In the genomic region with DNA sequence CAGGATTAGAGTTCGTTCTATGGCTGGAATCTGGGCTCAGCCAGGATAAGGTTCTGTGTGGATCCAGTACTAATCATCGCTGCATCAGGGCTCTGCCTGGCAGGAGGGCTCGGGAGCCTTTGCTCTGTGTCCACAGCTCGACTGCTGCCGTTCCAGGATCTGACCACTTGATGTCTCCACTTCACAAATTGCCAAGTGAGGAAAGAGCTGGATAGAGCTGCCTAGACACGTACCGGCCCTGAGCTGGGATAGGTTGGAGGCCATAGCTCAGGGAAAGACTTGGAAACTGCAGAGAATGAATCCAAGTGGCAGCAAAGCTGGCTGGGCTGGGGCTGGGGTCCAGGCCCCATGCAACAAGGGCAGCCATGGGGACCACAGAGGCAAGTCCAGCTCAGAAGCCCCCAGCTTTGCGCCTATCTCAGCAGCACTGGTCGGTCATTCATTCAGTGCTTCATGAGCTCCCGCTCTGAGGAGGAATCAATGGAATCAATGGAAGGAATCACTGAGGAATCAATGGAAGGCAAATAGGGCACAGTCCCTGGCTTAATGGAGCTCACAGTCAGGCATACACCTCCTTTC, we compare ENCODE assay signal across 8 cellular contexts. TPM values are rescaled to one million over a fixed set of nuclear protein-coding genes. Genes with fewer than 3 reads are reported as not detected.
DNase-seq lines count a peak whose midpoint lies in the region; ATAC-seq, FAIRE-seq and TF ChIP-seq lines count a peak whose summit lies in the region.

No MANE protein-coding gene starts in this region.

- TF ChIP-seq CTCF in D721Med (IDR thresholded peaks at IDR 0.05; ENCODE audit: insufficient read depth, missing control alignments) (peak; percentile 76), epithelial cell of proximal tubule (conservative IDR thresholded peaks at IDR 0.05; ENCODE audit: low read depth, low read length) (peak; percentile 90)

- H3K27me3 ChIP-seq in naive thymus-derived CD4-positive, alpha-beta T cell (ENCODE audit: control insufficient read depth in 2 of 2, insufficient read depth in 2 of 2, low read length in 2 of 2), result no peaks in the 10 kb centered on the region

- no peaks in the 10 kb centered on the region for H3K9me3 Mint-ChIP-seq in naive thymus-derived CD4-positive, alpha-beta T cell
- peaks cover 2 to 4% of the 10 kb centered on the region in 2 donors for H3K9me3 Mint-ChIP-seq in stimulated activated naive B cell treated with anti-CD40 and anti-IgM and Interleukin-4, amounts not matched to agents 10 μg/mL and 1 μg/mL and 100 μg/mL, for 72 hours

- no peak overlapping the region for H3K4me3 ChIP-seq in epithelial cell of proximal tubule (ENCODE audit: low read depth, low read length)
- no peak overlapping the region for H3K4me3 ChIP-seq in naive thymus-derived CD4-positive, alpha-beta T cell (ENCODE audit: low read length)

- no peak for TF ChIP-seq EP300 in Ishikawa (IDR thresholded peaks at IDR 0.05; ENCODE audit: borderline replicate concordance)

- H3K36me3 ChIP-seq in naive thymus-derived CD4-positive, alpha-beta T cell (ENCODE audit: control insufficient read depth in 2 of 3, insufficient read depth in 3 of 3, low read length in 3 of 3), result no peaks in the 10 kb centered on the region

- H3K27me3 Mint-ChIP-seq in naive thymus-derived CD4-positive, alpha-beta T cell, result no peaks in the 10 kb centered on the region
- no peaks in the 10 kb centered on the region for H3K27me3 Mint-ChIP-seq in stimulated activated naive B cell treated with anti-CD40 and anti-IgM and Interleukin-4, amounts not matched to agents 10 μg/mL and 1 μg/mL and 100 μg/mL, for 72 hours

- peak; percentile 47 for ATAC-seq in GM21528 (IDR thresholded peaks at IDR 0.05; ENCODE audit: low FRiP score, unreplicated experiment)
- ATAC-seq in naive thymus-derived CD4-positive, alpha-beta T cell, result peak; percentile 79
- peak; percentile 61 to 62 for ATAC-seq in stimulated activated naive B cell treated with anti-CD40 and anti-IgM and Interleukin-4, amounts not matched to agents 10 μg/mL and 1 μg/mL and 100 μg/mL, for 72 hours (replicated peaks)

- intact Hi-C loops in naive thymus-derived CD4-positive, alpha-beta T cell (cut with micrococcal nuclease), result loop anchor here (1.0 to 2.0 kb wide), 9 partner anchors 13 to 350 kb away; a partner anchor contains a TSS

- POLR2A ChIA-PET in naive thymus-derived CD4-positive, alpha-beta T cell (lab: Charles Lee), result interaction anchor here (0.6 to 2.8 kb wide), 7 partner anchors 39 to 122 kb away, joined by 3 to 11 read pairs (median 3); no protein-coding TSS in a partner anchor

- H3K27ac Mint-ChIP-seq in naive thymus-derived CD4-positive, alpha-beta T cell, result peak overlapping the region in 8 of 9 donors; percentile 44 to 86 (median 75)
- H3K27ac Mint-ChIP-seq in stimulated activated naive B cell treated with anti-CD40 and anti-IgM and Interleukin-4, amounts not matched to agents 10 μg/mL and 1 μg/mL and 100 μg/mL, for 72 hours, result peak overlapping the region; percentile 87

- H3K4me3 Mint-ChIP-seq in naive thymus-derived CD4-positive, alpha-beta T cell, result peak overlapping the region in 8 of 10 donors; percentile 14 to 68 (median 47)
- H3K4me3 Mint-ChIP-seq in stimulated activated naive B cell treated with anti-CD40 and anti-IgM and Interleukin-4, amounts not matched to agents 10 μg/mL and 1 μg/mL and 100 μg/mL, for 72 hours, result peak overlapping the region; percentile 37 to 45

- H3K36me3 Mint-ChIP-seq in naive thymus-derived CD4-positive, alpha-beta T cell, result no peaks in the 10 kb centered on the region
- H3K36me3 Mint-ChIP-seq in stimulated activated naive B cell treated with anti-CD40 and anti-IgM and Interleukin-4, amounts not matched to agents 10 μg/mL and 1 μg/mL and 100 μg/mL, for 72 hours, result no peaks in the 10 kb centered on the region

- H3K4me1 Mint-ChIP-seq in naive thymus-derived CD4-positive, alpha-beta T cell, result peaks cover 25 to 38% (median 34%) of the 10 kb centered on the region in 7 donors
- peaks cover 27 to 47% of the 10 kb centered on the region in 2 donors for H3K4me1 Mint-ChIP-seq in stimulated activated naive B cell treated with anti-CD40 and anti-IgM and Interleukin-4, amounts not matched to agents 10 μg/mL and 1 μg/mL and 100 μg/mL, for 72 hours

- TF ChIP-seq RAD21 in Ishikawa (IDR thresholded peaks at IDR 0.05; ENCODE audit: low read depth), result peak; percentile 95

- peak; percentile 77 for DNase-seq in D721Med (ENCODE audit: insufficient read length, low spot score)
- peak; percentile 93 for DNase-seq in OCI-M1 (lab: John Stamatoyannopoulos, UW)
- DNase-seq in activated T-cell treated with anti-CD3 and anti-CD28 coated beads for 1 hour (ENCODE audit: low read depth), result peak; percentile 42
- peak; percentile 36 for DNase-seq in epithelial cell of proximal tubule (ENCODE audit: low read depth)
- peak; percentile 28 to 62 (median 52) for DNase-seq in naive thymus-derived CD4-positive, alpha-beta T cell
- DNase-seq in stimulated activated naive B cell treated with anti-CD40 and anti-IgM and Interleukin-4, amounts not matched to agents 10 μg/mL and 1 μg/mL and 100 μg/mL, for 72 hours, result peak; percentile 65

- FAIRE-seq in D721Med (lab: Jason Lieb, UNC), result no peak

- CTCF ChIA-PET in naive thymus-derived CD4-positive, alpha-beta T cell (lab: Charles Lee), result interaction anchor here (0.6 to 11.2 kb wide), 29 partner anchors 8 to 349 kb away, joined by 3 to 177 read pairs (median 4); a partner anchor contains a TSS

- H3K9me3 ChIP-seq in naive thymus-derived CD4-positive, alpha-beta T cell (ENCODE audit: control insufficient read depth in 2 of 3, low read length in 3 of 3), result no peaks in the 10 kb centered on the region

- H3K27ac ChIP-seq in naive thymus-derived CD4-positive, alpha-beta T cell (ENCODE audit: low read depth, low read length), result no peak overlapping the region

- H3K4me1 ChIP-seq in naive thymus-derived CD4-positive, alpha-beta T cell (ENCODE audit: control insufficient read depth in 2 of 2, insufficient read depth in 2 of 2, low read length in 2 of 2), result peaks cover 18 to 24% of the 10 kb centered on the region in 2 donors

TF ChIP-seq in Ishikawa, 13 proteins besides CTCF, POLR2A, EP300 and RAD21:
- TF ChIP-seq CEBPB (IDR thresholded peaks at IDR 0.05), result no peak
- TF ChIP-seq FOXM1 (IDR thresholded peaks at IDR 0.05; ENCODE audit: borderline replicate concordance, low read depth), result no peak

RNA-seq across cellular contexts. Expression of a gene that starts 38.0 kb away (rescaled TPM):
- total RNA-seq in epithelial cell of proximal tubule, result 16.2 and 20.9 TPM in 2 replicates
- 10 to 100 TPM; 32.0 to 82.8 (median 43.4) TPM for total RNA-seq in naive thymus-derived CD4-positive, alpha-beta T cell
- polyA plus RNA-seq in naive thymus-derived CD4-positive, alpha-beta T cell, result 10 to 100 TPM; 10.2 to 13.6 TPM

Comparison
In these comparisons a context has a peak if more than half of its experiments do, and no peak if none do; other contexts are left out.
1. DNase-seq: peak in every context shown above with its lines; median percentile 93 in OCI-M1; 77 in D721Med; 65 in stimulated activated naive B cell treated with anti-CD40 and anti-IgM and Interleukin-4, amounts not matched to agents 10 μg/mL and 1 μg/mL and 100 μg/mL, for 72 hours; 52 in naive thymus-derived CD4-positive, alpha-beta T cell; 42 in activated T-cell treated with anti-CD3 and anti-CD28 coated beads for 1 hour; 36 in epithelial cell of proximal tubule.